27 cellular contexts compared by ENCODE assay signal in the genomic region with DNA sequence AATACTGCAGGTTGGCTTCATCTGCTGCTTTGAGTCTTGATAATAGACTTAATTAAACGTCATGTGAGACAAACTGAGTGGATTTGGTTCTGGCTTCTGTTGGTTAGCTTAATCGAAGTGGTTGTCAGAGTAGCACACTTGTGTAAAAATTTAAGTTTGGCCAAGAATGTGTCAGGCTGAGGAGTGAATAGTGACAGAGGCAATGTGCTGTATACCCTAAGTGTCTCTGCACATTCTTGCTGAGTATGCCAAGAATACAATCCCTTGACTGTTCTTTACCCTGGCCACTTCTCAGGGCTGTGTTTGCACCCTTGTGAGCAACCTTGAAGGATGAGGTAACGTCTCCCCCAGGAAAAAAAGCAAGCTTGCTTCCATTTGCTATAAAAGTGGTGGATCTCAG. TPM values are rescaled to one million over a fixed set of nuclear protein-coding genes. Genes with fewer than 3 reads are reported as not detected.
DNase-seq lines count a peak whose midpoint lies in the region; ATAC-seq, FAIRE-seq and TF ChIP-seq lines count a peak whose summit lies in the region.
"Had no signal": no experiment of that assay in that cellular context is flagged by ENCODE, and none has a peak within 500 bp of the region (broad histone marks: within the 10 kb centered on the region; RNA-seq: fewer than 3 reads in every experiment).

No MANE protein-coding gene starts in this region.

- peaks cover 2% of the 10 kb centered on the region for H3K4me1 Mint-ChIP-seq in T-helper 1 cell treated with Interleukin-12 subunit alpha and Interleukin-12 subunit beta and Interleukin-4 antibody, amounts not matched to agents 30 μg/mL and 1 μg/mL, for 36 hours (ENCODE audit: low read depth)
- peaks cover 3% of the 10 kb centered on the region for H3K4me1 Mint-ChIP-seq in astrocyte (ENCODE audit: low read depth, unreplicated experiment)
- no peaks in the 10 kb centered on the region for H3K4me1 Mint-ChIP-seq in progenitor cell of endocrine pancreas (ENCODE audit: low read depth)

- H3K36me3 ChIP-seq in astrocyte (ENCODE audit: insufficient read depth, low read length) = peaks cover 5% of the 10 kb centered on the region
- H3K36me3 ChIP-seq in heart right ventricle = peaks cover 0 to 61% (median 0%) of the 10 kb centered on the region in 9 donors
- peaks cover 4% of the 10 kb centered on the region for H3K36me3 ChIP-seq in brain microvascular endothelial cell (replicated peaks)
- H3K36me3 ChIP-seq: uterus had no signal

- in situ Hi-C loops in brain microvascular endothelial cell (cut with HindIII; ENCODE audit: low pct_ligation_motif_present, low sequenced_read_pairs) = no loop called here

- peak overlapping the region; percentile 10 for H3K27ac ChIP-seq in astrocyte (ENCODE audit: low read depth, low read length)
- peak overlapping the region in 8 of 10 donors; percentile 29 to 73 (median 60) for H3K27ac ChIP-seq in heart right ventricle
- H3K27ac ChIP-seq in brain microvascular endothelial cell = no peak overlapping the region
- H3K27ac ChIP-seq: suprapubic skin, uterus had no signal

- no peaks in the 10 kb centered on the region for H4K20me1 ChIP-seq in astrocyte (ENCODE audit: insufficient read depth, low read length)

- CTCF ChIA-PET in GM10248 (lab: Yijun Ruan, JAX) = interaction anchor here (1.0 to 3.6 kb wide), 4 partner anchors 10 to 34 kb away, joined by 3 to 16 read pairs (median 6); partner anchors contain the start of gene RPS3A

- no peak for TF ChIP-seq CTCF in astrocyte (IDR thresholded peaks at IDR 0.05; ENCODE audit: insufficient read depth, low read depth, low read length)
- TF ChIP-seq CTCF in heart right ventricle (IDR thresholded peaks at IDR 0.05) = no peak
- TF ChIP-seq CTCF in progenitor cell of endocrine pancreas (IDR thresholded peaks at IDR 0.05; ENCODE audit: unreplicated experiment) = no peak
- TF ChIP-seq CTCF in GM10248 (IDR thresholded peaks at IDR 0.05; ENCODE audit: control extremely low read depth, extremely low read depth, low read depth, missing control alignments) = no peak
- no peak for TF ChIP-seq CTCF in brain microvascular endothelial cell (IDR thresholded peaks at IDR 0.05; ENCODE audit: low read depth, low read length, missing control alignments)

- no peaks in the 10 kb centered on the region for H3K9me3 Mint-ChIP-seq in T-helper 1 cell treated with Interleukin-12 subunit alpha and Interleukin-12 subunit beta and Interleukin-4 antibody, amounts not matched to agents 30 μg/mL and 1 μg/mL, for 36 hours
- H3K9me3 Mint-ChIP-seq in astrocyte (ENCODE audit: unreplicated experiment) (no peaks in the 10 kb centered on the region), progenitor cell of endocrine pancreas (ENCODE audit: low read depth) (no peaks in the 10 kb centered on the region)
- H3K9me3 Mint-ChIP-seq: activated CD8-positive, alpha-beta T cell treated with anti-CD3 and anti-CD28 coated beads for 36 hours; memory B cell had no signal

- intact Hi-C loops in heart right ventricle (cut with DNase I) = loop anchor here in 2 of 10 donors (10.0 kb wide), 3 partner anchors 230 to 1270 kb away; no protein-coding TSS in a partner anchor

- no peaks in the 10 kb centered on the region for H3K36me3 Mint-ChIP-seq in T-helper 1 cell treated with Interleukin-12 subunit alpha and Interleukin-12 subunit beta and Interleukin-4 antibody, amounts not matched to agents 30 μg/mL and 1 μg/mL, for 36 hours (ENCODE audit: low read depth)
- peaks cover 3% of the 10 kb centered on the region for H3K36me3 Mint-ChIP-seq in astrocyte (ENCODE audit: low read depth, unreplicated experiment)
- H3K36me3 Mint-ChIP-seq in progenitor cell of endocrine pancreas (ENCODE audit: insufficient read depth) = peaks cover 5% of the 10 kb centered on the region
- H3K36me3 Mint-ChIP-seq: memory B cell had no signal

- no peak overlapping the region for H3K4me3 Mint-ChIP-seq in T-helper 1 cell treated with Interleukin-12 subunit alpha and Interleukin-12 subunit beta and Interleukin-4 antibody, amounts not matched to agents 30 μg/mL and 1 μg/mL, for 36 hours
- H3K4me3 Mint-ChIP-seq in astrocyte (ENCODE audit: unreplicated experiment) = no peak overlapping the region
- no peak overlapping the region for H3K4me3 Mint-ChIP-seq in progenitor cell of endocrine pancreas (ENCODE audit: low read depth)
- H3K4me3 Mint-ChIP-seq: activated CD8-positive, alpha-beta T cell treated with anti-CD3 and anti-CD28 coated beads for 36 hours; memory B cell had no signal

- POLR2A ChIA-PET in GM10248 (lab: Yijun Ruan, JAX) = no interaction called here

- WGBS in heart right ventricle, 2 donors = 23 to 39% methylated on average over 3 of the region's 3 CpGs

- H3K4me1 ChIP-seq in astrocyte (ENCODE audit: insufficient read depth, low read length) (no peaks in the 10 kb centered on the region), heart right ventricle (peaks cover 0 to 37% (median 9%) of the 10 kb centered on the region in 9 donors)
- H3K4me1 ChIP-seq: HAP-1, uterus had no signal

- H3K27me3 ChIP-seq in astrocyte (ENCODE audit: insufficient read depth, low read length) (no peaks in the 10 kb centered on the region), heart right ventricle (no peaks in the 10 kb centered on the region), brain microvascular endothelial cell (replicated peaks) (no peaks in the 10 kb centered on the region)
- H3K27me3 ChIP-seq: adrenal gland, BE2C, suprapubic skin, uterus had no signal

- H3K9ac ChIP-seq in astrocyte (ENCODE audit: low read length) = peak overlapping the region; percentile 8

- no peak overlapping the region for H3K4me2 ChIP-seq in astrocyte (ENCODE audit: low read length)

- no peaks in the 10 kb centered on the region for H3K79me2 ChIP-seq in astrocyte (ENCODE audit: insufficient read depth, low read length)

- no peak overlapping the region for H2AFZ ChIP-seq in astrocyte (ENCODE audit: low read depth, low read length)

- H3K4me3 ChIP-seq in astrocyte (ENCODE audit: insufficient read depth, low read depth, low read length) (no peak overlapping the region), heart right ventricle (no peak overlapping the region), brain microvascular endothelial cell (ENCODE audit: low read depth, low read length) (no peak overlapping the region)
- H3K4me3 ChIP-seq: adrenal gland, HAP-1, skin epidermis, suprapubic skin, uterus had no signal

- H3K27me3 Mint-ChIP-seq in T-helper 1 cell treated with Interleukin-12 subunit alpha and Interleukin-12 subunit beta and Interleukin-4 antibody, amounts not matched to agents 30 μg/mL and 1 μg/mL, for 36 hours (ENCODE audit: low read depth) = no peaks in the 10 kb centered on the region
- H3K27me3 Mint-ChIP-seq in astrocyte (ENCODE audit: low read depth, unreplicated experiment) = no peaks in the 10 kb centered on the region
- no peaks in the 10 kb centered on the region for H3K27me3 Mint-ChIP-seq in progenitor cell of endocrine pancreas
- H3K27me3 Mint-ChIP-seq: activated CD8-positive, alpha-beta T cell treated with anti-CD3 and anti-CD28 coated beads for 36 hours; memory B cell had no signal

- FAIRE-seq in astrocyte (lab: Jason Lieb, UNC) (no peak), RCC 7860 (lab: Jason Lieb, UNC) (no peak)
- FAIRE-seq: A204.1, kidney had no signal

- ATAC-seq in heart right ventricle = peak; percentile 54 to 81 (median 70)
- ATAC-seq: activated CD8-positive, alpha-beta T cell treated with anti-CD3 and anti-CD28 coated beads for 36 hours had no signal

- no peaks in the 10 kb centered on the region for H3K9me3 ChIP-seq in astrocyte (ENCODE audit: insufficient read depth, low read depth, low read length)
- H3K9me3 ChIP-seq in heart right ventricle = no peaks in the 10 kb centered on the region
- H3K9me3 ChIP-seq: adrenal gland, BE2C, HAP-1, suprapubic skin, uterus had no signal

- DNase-seq in T-helper 1 cell = no peak
- peak; percentile 14 for DNase-seq in astrocyte (ENCODE audit: low read depth)
- no peak for DNase-seq in heart right ventricle
- no peak for DNase-seq in progenitor cell of endocrine pancreas (ENCODE audit: low spot score, unreplicated experiment)
- no peak for DNase-seq in GM10248 (ENCODE audit: extremely low spot score)
- no peak for DNase-seq in brain microvascular endothelial cell
- DNase-seq in RCC 7860 (ENCODE audit: low spot score) = no peak
- DNase-seq: activated CD4-positive, CD25-positive, alpha-beta regulatory T cell treated with anti-CD3 and anti-CD28 coated beads, Interleukin-2, amount 50 U/mL, for 72 hours; activated CD8-positive, alpha-beta T cell treated with anti-CD3 and anti-CD28 coated beads for 36 hours; activated naive CD4-positive, alpha-beta T cell treated with Interleukin-2 at 50 U/mL for 16 hours; adrenal gland; BE2C; caudate nucleus; COR-L47; GDM1; kidney; NCI-H1048; NCI-H1694 treated with DMSO at 0.1 percent for 48 hours; nucleus accumbens; stimulated activated CD4-positive, alpha-beta T cell treated with anti-CD3 and anti-CD28 coated beads, Interleukin-1b, Interleukin-23, amount 100 ng/mL, for 48 hours; uterus had no signal

- peak overlapping the region; percentile 34 for H3K27ac Mint-ChIP-seq in T-helper 1 cell treated with Interleukin-12 subunit alpha and Interleukin-12 subunit beta and Interleukin-4 antibody, amounts not matched to agents 30 μg/mL and 1 μg/mL, for 36 hours
- H3K27ac Mint-ChIP-seq in astrocyte (ENCODE audit: unreplicated experiment) = peak overlapping the region; percentile 14
- peak overlapping the region; percentile 6 for H3K27ac Mint-ChIP-seq in progenitor cell of endocrine pancreas
- H3K27ac Mint-ChIP-seq: activated CD8-positive, alpha-beta T cell treated with anti-CD3 and anti-CD28 coated beads for 36 hours; memory B cell had no signal

RNA-seq across cellular contexts. Expression of gene RPS3A, which starts 14.9 kb away (rescaled TPM):
- total RNA-seq in astrocyte = 1,230 and 1,351 TPM in 2 replicates
- total RNA-seq in heart right ventricle = 1,000 to 10,000 TPM in 3 of 10 donors, 100 to 1,000 TPM in 7; 716 to 1,104 (median 881) TPM
- polyA plus RNA-seq in heart right ventricle = 1,000 to 10,000 TPM in 1 of 2 donors, 100 to 1,000 TPM in 1; 865 to 2,252 TPM
- 2,102 and 2,191 TPM in 2 replicates for total RNA-seq in progenitor cell of endocrine pancreas
